Comparison of ENCODE assay signal across 27 cellular contexts in the genomic region with DNA sequence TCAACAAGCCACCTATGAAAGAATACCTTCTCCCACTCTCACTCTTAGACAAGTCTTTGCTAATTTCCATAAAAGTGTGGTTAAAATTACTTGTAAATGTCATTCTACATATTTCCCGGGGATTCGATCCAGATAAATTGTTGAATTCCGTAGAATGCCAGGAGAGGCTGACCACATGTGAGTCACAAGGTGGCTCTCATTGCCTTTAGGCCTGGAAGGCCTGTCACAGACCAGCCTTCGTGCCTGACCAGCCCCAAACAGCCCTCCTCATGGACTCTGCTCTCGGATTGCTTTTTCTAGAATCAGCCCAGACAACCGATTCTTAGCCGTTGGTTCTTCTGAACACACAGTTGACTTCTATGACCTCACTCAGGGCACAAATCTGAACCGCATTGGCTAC.
DNase-seq lines count a peak whose midpoint lies in the region; ATAC-seq and TF ChIP-seq lines count a peak whose summit lies in the region.
"Had no signal": no experiment of that assay in that cellular context is flagged by ENCODE, and none has a peak within 500 bp of the region (broad histone marks: within the 10 kb centered on the region; RNA-seq: fewer than 3 reads in every experiment).

No MANE protein-coding gene starts in this region.

- H4K20me1 ChIP-seq in fibroblast of lung (ENCODE audit: control insufficient read depth, extremely low read depth, insufficient read depth, low read length) = no peaks in the 10 kb centered on the region
- no peaks in the 10 kb centered on the region for H4K20me1 ChIP-seq in OCI-LY7 (ENCODE audit: insufficient read depth, low read length)

- POLR2A ChIA-PET in OCI-LY7 (lab: Charles Lee) = no interaction called here

- BruUV-seq in OCI-LY7 (replicated peaks; lab: Mats Ljungman, UMichigan) = no TSS peak

- H3K27ac ChIP-seq in RWPE2 (ENCODE audit: poor library complexity, severe bottlenecking) (peak overlapping the region; percentile 11), fibroblast of lung (ENCODE audit: insufficient read depth, low read length) (no peak overlapping the region), left ventricle myocardium inferior (replicated peaks) (no peak overlapping the region), OCI-LY7 (ENCODE audit: low read depth, low read length, poor library complexity, severe bottlenecking) (no peak overlapping the region), heart left ventricle (no peak overlapping the region)
- H3K27ac ChIP-seq: BLaER1, SJCRH30, spleen, WERI-Rb-1 had no signal

- H3K4me3 ChIP-seq in RWPE2 (ENCODE audit: severe bottlenecking) = no peak overlapping the region
- H3K4me3 ChIP-seq in fibroblast of lung (replicated peaks in 1 of 4; ENCODE audit: control extremely low read depth in 1 of 4, insufficient read depth in 1 of 4, low read depth in 3 of 4, low read length in 4 of 4) = no peak overlapping the region
- H3K4me3 ChIP-seq in left ventricle myocardium inferior = no peak overlapping the region
- H3K4me3 ChIP-seq in OCI-LY7 (ENCODE audit: low read depth, low read length, poor library complexity, severe bottlenecking) = no peak overlapping the region
- no peak overlapping the region for H3K4me3 ChIP-seq in heart left ventricle
- H3K4me3 ChIP-seq: BLaER1, GM12878, SJCRH30, spleen, transverse colon had no signal

- H2AFZ ChIP-seq in fibroblast of lung (ENCODE audit: low read length) (no peak overlapping the region), OCI-LY7 (ENCODE audit: low read length) (no peak overlapping the region)

- no peaks in the 10 kb centered on the region for H3K9me3 Mint-ChIP-seq in activated CD4-positive, alpha-beta T cell treated with anti-CD3 and anti-CD28 coated beads, Interleukin-2, amount 10 ng/mL, durations not matched to agents 24 days and 14 days
- H3K9me3 Mint-ChIP-seq: IgD-negative memory B cell; T-helper 1 cell treated with Interleukin-12 subunit alpha and Interleukin-12 subunit beta and Interleukin-4 antibody, amounts not matched to agents 30 μg/mL and 1 μg/mL, for 36 hours had no signal

- H3K9ac ChIP-seq in fibroblast of lung (ENCODE audit: insufficient read depth, low read length) = no peak overlapping the region
- H3K9ac ChIP-seq: BLaER1 had no signal

- no peak for TF ChIP-seq CTCF in RWPE2 (IDR thresholded peaks at IDR 0.05; ENCODE audit: poor library complexity, severe bottlenecking)
- no peak for TF ChIP-seq CTCF in fibroblast of lung (conservative IDR thresholded peaks at IDR 0.05 in 1 of 2, IDR thresholded peaks at IDR 0.05 in 1 of 2; ENCODE audit: low read depth in 1 of 2, low read length in 2 of 2)
- no peak for TF ChIP-seq CTCF in left ventricle myocardium inferior (IDR thresholded peaks at IDR 0.05; ENCODE audit: borderline replicate concordance)
- no peak for TF ChIP-seq CTCF in OCI-LY7 (conservative IDR thresholded peaks at IDR 0.05; ENCODE audit: low read length)
- TF ChIP-seq CTCF in heart left ventricle (IDR thresholded peaks at IDR 0.05) = no peak

- no peaks in the 10 kb centered on the region for H3K27me3 Mint-ChIP-seq in activated CD4-positive, alpha-beta T cell treated with anti-CD3 and anti-CD28 coated beads, Interleukin-2, amount 10 ng/mL, durations not matched to agents 24 days and 14 days
- H3K27me3 Mint-ChIP-seq: IgD-negative memory B cell; stimulated activated naive CD8-positive, alpha-beta T cell treated with anti-CD3 and anti-CD28 coated beads, Interleukin-15, amount 100 ng/mL, for 72 hours had no signal

- CTCF ChIA-PET in OCI-LY7 (lab: Charles Lee; ENCODE audit: unreplicated experiment) = no interaction called here

- no peak overlapping the region for H3K4me2 ChIP-seq in fibroblast of lung (ENCODE audit: extremely low read depth, insufficient read depth, low read length)
- H3K4me2 ChIP-seq in OCI-LY7 (ENCODE audit: low read length) = no peak overlapping the region
- H3K4me2 ChIP-seq: BLaER1 had no signal

- H3K4me3 Mint-ChIP-seq in activated CD4-positive, alpha-beta T cell treated with anti-CD3 and anti-CD28 coated beads, Interleukin-2, amount 10 ng/mL, durations not matched to agents 24 days and 14 days = no peak overlapping the region
- H3K4me3 Mint-ChIP-seq: IgD-negative memory B cell; stimulated activated naive CD8-positive, alpha-beta T cell treated with anti-CD3 and anti-CD28 coated beads, Interleukin-15, amount 100 ng/mL, for 72 hours; T-helper 1 cell treated with Interleukin-12 subunit alpha and Interleukin-12 subunit beta and Interleukin-4 antibody, amounts not matched to agents 30 μg/mL and 1 μg/mL, for 36 hours had no signal

- H3K9me2 ChIP-seq in OCI-LY7 (ENCODE audit: insufficient read depth, low read length) = no peaks in the 10 kb centered on the region

- TF ChIP-seq POLR2A in heart left ventricle (IDR thresholded peaks at IDR 0.05) = no peak

- H3K4me1 ChIP-seq in RWPE2 (ENCODE audit: insufficient read depth, poor library complexity, severe bottlenecking) (peaks cover 14% of the 10 kb centered on the region), fibroblast of lung (ENCODE audit: control insufficient read depth, extremely low read depth, insufficient read depth, low read length) (no peaks in the 10 kb centered on the region), left ventricle myocardium inferior (peaks cover 38% of the 10 kb centered on the region), OCI-LY7 (ENCODE audit: insufficient read depth, low read length, poor library complexity, severe bottlenecking) (no peaks in the 10 kb centered on the region), heart left ventricle (peaks cover 0 to 26% (median 16%) of the 10 kb centered on the region in 12 donors)
- H3K4me1 ChIP-seq: BLaER1, SJCRH30 had no signal

- H3K79me2 ChIP-seq in fibroblast of lung (ENCODE audit: control insufficient read depth, insufficient read depth, low read length) (no peaks in the 10 kb centered on the region), OCI-LY7 (ENCODE audit: insufficient read depth, low read depth, low read length) (no peaks in the 10 kb centered on the region)

- WGBS in heart left ventricle, 4 donors = 94 to 97% (median 96%) methylated on average over 8 of the region's 8 CpGs

- H3K4me1 Mint-ChIP-seq in activated CD4-positive, alpha-beta T cell treated with anti-CD3 and anti-CD28 coated beads, Interleukin-2, amount 10 ng/mL, durations not matched to agents 24 days and 14 days = peaks cover 27% of the 10 kb centered on the region

- intact Hi-C loops in activated CD4-positive, alpha-beta T cell treated with anti-CD3 and anti-CD28 coated beads, Interleukin-2, amount 10 ng/mL, durations not matched to agents 24 days and 14 days (cut with micrococcal nuclease) = no loop called here
- intact Hi-C loops in left ventricle myocardium inferior (cut with micrococcal nuclease) (no loop called here), OCI-LY7 (cut with micrococcal nuclease; ENCODE audit: unreplicated experiment) (no loop called here), heart left ventricle (cut with DNase I) (no loop called here)

- H3K27ac Mint-ChIP-seq in activated CD4-positive, alpha-beta T cell treated with anti-CD3 and anti-CD28 coated beads, Interleukin-2, amount 10 ng/mL, durations not matched to agents 24 days and 14 days = no peak overlapping the region
- H3K27ac Mint-ChIP-seq: stimulated activated naive CD8-positive, alpha-beta T cell treated with anti-CD3 and anti-CD28 coated beads, Interleukin-15, amount 100 ng/mL, for 72 hours had no signal

- peaks cover 6% of the 10 kb centered on the region for H3K36me3 Mint-ChIP-seq in activated CD4-positive, alpha-beta T cell treated with anti-CD3 and anti-CD28 coated beads, Interleukin-2, amount 10 ng/mL, durations not matched to agents 24 days and 14 days (ENCODE audit: low read depth)

- H3K27me3 ChIP-seq in RWPE2 (ENCODE audit: insufficient read depth, poor library complexity, severe bottlenecking) (no peaks in the 10 kb centered on the region), fibroblast of lung (ENCODE audit: control insufficient read depth, insufficient read depth, low read length) (no peaks in the 10 kb centered on the region), left ventricle myocardium inferior (ENCODE audit: low read depth) (peaks cover 95% of the 10 kb centered on the region), heart left ventricle (peaks cover 0 to 6% (median 0%) of the 10 kb centered on the region in 9 donors)
- H3K27me3 ChIP-seq: BLaER1, SJCRH30, spleen, transverse colon had no signal

- H3K36me3 ChIP-seq in RWPE2 (ENCODE audit: low read depth) = no peaks in the 10 kb centered on the region
- H3K36me3 ChIP-seq in fibroblast of lung (ENCODE audit: control insufficient read depth, insufficient read depth, low read length) = peaks cover 5% of the 10 kb centered on the region
- no peaks in the 10 kb centered on the region for H3K36me3 ChIP-seq in left ventricle myocardium inferior
- H3K36me3 ChIP-seq in OCI-LY7 (ENCODE audit: insufficient read depth, low read length) = peaks cover 96% of the 10 kb centered on the region
- peaks cover 0 to 3% (median 0%) of the 10 kb centered on the region in 9 donors for H3K36me3 ChIP-seq in heart left ventricle
- H3K36me3 ChIP-seq: transverse colon, WERI-Rb-1 had no signal

- ATAC-seq in RWPE2 (ENCODE audit: low read depth) (no peak), heart left ventricle (no peak)
- ATAC-seq: GM12878; stimulated activated naive CD8-positive, alpha-beta T cell treated with anti-CD3 and anti-CD28 coated beads, Interleukin-15, amount 100 ng/mL, for 72 hours had no signal

- peak; percentile 52 for DNase-seq in activated CD4-positive, alpha-beta T cell treated with anti-CD3 and anti-CD28 coated beads, Interleukin-2, amount 10 ng/mL, durations not matched to agents 24 days and 14 days
- no peak for DNase-seq in activated CD4-positive, alpha-beta T cell treated with anti-CD3 and anti-CD28 coated beads for 1 hour
- DNase-seq in RWPE2 (ENCODE audit: low spot score) (no peak), fibroblast of lung (ENCODE audit: low read depth in 2 of 2) (peak; percentile 43 to 72), left ventricle myocardium inferior (no peak), midbrain (lab: John Stamatoyannopoulos, UW) (no peak), OCI-LY7 (ENCODE audit: low spot score) (no peak), heart left ventricle (no peak)
- DNase-seq: 8988T; activated CD4-positive, alpha-beta T cell treated with anti-CD3 and anti-CD28 coated beads, Interleukin-2, amount 50 U/mL, for 48 hours; amygdala; cerebellar nuclear complex; DMS153; glutamatergic neuron; NCI-H1694; NCI-H748 treated with DMSO at 0.1 percent for 48 hours; OCI-M1; SJCRH30; stimulated activated CD4-positive, alpha-beta T cell treated with anti-CD3 and anti-CD28 coated beads, Interleukin-4, amount 100 ng/mL, for 24 hours; stimulated activated naive CD8-positive, alpha-beta T cell treated with anti-CD3 and anti-CD28 coated beads, Interleukin-15, amount 100 ng/mL, for 72 hours; transverse colon; WERI-Rb-1 had no signal

- H3K9me3 ChIP-seq in RWPE2 (ENCODE audit: severe bottlenecking) (no peaks in the 10 kb centered on the region), fibroblast of lung (ENCODE audit: control insufficient read depth, insufficient read depth, low read depth, low read length) (no peaks in the 10 kb centered on the region), left ventricle myocardium inferior (replicated peaks) (no peaks in the 10 kb centered on the region), OCI-LY7 (ENCODE audit: low read length) (no peaks in the 10 kb centered on the region), heart left ventricle (no peaks in the 10 kb centered on the region)
- H3K9me3 ChIP-seq: BLaER1, SJCRH30, spleen, transverse colon had no signal

Comparison
In these comparisons a context has a peak if more than half of its experiments do, and no peak if none do; other contexts are left out.
1. DNase-seq: peak in activated CD4-positive, alpha-beta T cell treated with anti-CD3 and anti-CD28 coated beads, Interleukin-2, amount 10 ng/mL, durations not matched to agents 24 days and 14 days (single experiment) and fibroblast of lung (2 of 2); none in activated CD4-positive, alpha-beta T cell treated with anti-CD3 and anti-CD28 coated beads for 1 hour (single experiment), RWPE2 (single experiment), left ventricle myocardium inferior (single experiment), midbrain (single experiment), OCI-LY7 (single experiment) and heart left ventricle (0 of 5).